In genomic region chr3:139322346-139322745, GRCh38 we compare ENCODE assay signal across 7 cellular contexts.
"Had no signal": no experiment of that assay in that cellular context is flagged by ENCODE, and none has a peak within 500 bp of the region (broad histone marks: within the 10 kb centered on the region; RNA-seq: fewer than 3 reads in every experiment).

No MANE protein-coding gene starts in this region.

- H3K36me3 Mint-ChIP-seq: IgD-negative memory B cell had no signal

- H2AFZ ChIP-seq: GM23338 had no signal

- H3K4me2 ChIP-seq: GM23338 had no signal

- H3K9me3 Mint-ChIP-seq: GM23338, H9, IgD-negative memory B cell had no signal

- H3K27ac ChIP-seq: HL-60 had no signal

- ATAC-seq: GM23338, HepG2 had no signal

- H3K4me3 Mint-ChIP-seq: GM23338, H9, IgD-negative memory B cell had no signal

- H3K4me3 ChIP-seq: GM23338 had no signal

- H3K27ac Mint-ChIP-seq: GM23338, H9, IgD-negative memory B cell had no signal

- DNase-seq: H9, HCEC 1CT, KG1 had no signal
